In the genomic region with DNA sequence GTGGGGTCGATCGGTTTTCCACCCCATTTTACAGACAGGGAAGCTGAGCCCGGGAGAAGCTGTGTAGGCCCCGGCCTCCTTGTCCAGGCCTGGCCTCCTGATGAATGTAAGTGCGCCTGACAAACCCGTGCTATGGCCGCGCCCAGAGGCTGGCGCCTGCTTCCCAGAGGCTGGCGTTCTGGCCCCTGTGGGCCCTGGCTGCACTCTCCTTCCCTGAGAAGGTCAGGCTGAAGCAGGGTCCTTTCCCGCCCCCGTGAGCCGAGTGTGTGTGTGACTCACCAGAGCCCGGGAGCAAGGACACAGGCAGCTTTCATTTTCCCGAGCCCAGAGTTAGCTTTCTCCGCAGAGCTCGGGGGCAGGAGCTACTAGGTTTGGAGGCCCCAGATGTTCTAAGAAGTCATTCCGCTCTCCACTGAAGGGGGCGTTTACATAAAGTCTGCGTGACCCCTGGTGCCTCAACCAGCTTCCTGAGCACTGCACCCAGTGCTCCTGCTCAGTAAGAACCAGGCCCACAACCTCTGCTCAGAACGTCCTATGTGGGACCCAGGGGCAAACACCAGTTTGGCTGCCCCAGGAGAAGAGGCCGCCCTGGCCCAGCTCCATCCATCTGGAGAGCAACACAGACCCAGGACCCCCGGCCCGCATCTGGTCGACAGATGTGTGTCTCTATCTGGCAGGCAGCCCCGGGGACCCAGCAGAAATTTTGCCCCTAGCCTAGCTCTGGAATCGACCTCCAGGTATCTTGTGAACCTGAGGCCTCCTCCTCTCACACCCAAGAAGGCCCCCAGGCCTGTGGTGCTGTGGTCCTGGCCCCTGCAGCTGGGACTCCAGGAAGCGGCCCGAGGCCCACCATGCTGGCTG, we compare ENCODE assay signal across 1 cellular context.
TF ChIP-seq lines count a peak whose summit lies in the region.

No MANE protein-coding gene starts in this region.

TF ChIP-seq in K562, 482 proteins besides CTCF, POLR2A, EP300 and RAD21:
- TF ChIP-seq EGR1 (conservative IDR thresholded peaks at IDR 0.05) (peak; percentile 40; the same call in 1 of the 2 replicates), ETV5 (CRISPR knock-in tag; IDR thresholded peaks at IDR 0.05; ENCODE audit: low read depth) (no peak), ZFPM2 (CRISPR knock-in tag; IDR thresholded peaks at IDR 0.05) (no peak)
- TF ChIP-seq, protein P1, sequence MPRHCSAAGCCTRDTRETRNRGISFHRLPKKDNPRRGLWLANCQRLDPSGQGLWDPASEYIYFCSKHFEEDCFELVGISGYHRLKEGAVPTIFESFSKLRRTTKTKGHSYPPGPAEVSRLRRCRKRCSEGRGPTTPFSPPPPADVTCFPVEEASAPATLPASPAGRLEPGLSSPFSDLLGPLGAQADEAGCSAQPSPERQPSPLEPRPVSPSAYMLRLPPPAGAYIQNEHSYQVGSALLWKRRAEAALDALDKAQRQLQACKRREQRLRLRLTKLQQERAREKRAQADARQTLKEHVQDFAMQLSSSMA (CRISPR knock-in tag; IDR thresholded peaks at IDR 0.05), result no peak
- TF ChIP-seq, protein P2, sequence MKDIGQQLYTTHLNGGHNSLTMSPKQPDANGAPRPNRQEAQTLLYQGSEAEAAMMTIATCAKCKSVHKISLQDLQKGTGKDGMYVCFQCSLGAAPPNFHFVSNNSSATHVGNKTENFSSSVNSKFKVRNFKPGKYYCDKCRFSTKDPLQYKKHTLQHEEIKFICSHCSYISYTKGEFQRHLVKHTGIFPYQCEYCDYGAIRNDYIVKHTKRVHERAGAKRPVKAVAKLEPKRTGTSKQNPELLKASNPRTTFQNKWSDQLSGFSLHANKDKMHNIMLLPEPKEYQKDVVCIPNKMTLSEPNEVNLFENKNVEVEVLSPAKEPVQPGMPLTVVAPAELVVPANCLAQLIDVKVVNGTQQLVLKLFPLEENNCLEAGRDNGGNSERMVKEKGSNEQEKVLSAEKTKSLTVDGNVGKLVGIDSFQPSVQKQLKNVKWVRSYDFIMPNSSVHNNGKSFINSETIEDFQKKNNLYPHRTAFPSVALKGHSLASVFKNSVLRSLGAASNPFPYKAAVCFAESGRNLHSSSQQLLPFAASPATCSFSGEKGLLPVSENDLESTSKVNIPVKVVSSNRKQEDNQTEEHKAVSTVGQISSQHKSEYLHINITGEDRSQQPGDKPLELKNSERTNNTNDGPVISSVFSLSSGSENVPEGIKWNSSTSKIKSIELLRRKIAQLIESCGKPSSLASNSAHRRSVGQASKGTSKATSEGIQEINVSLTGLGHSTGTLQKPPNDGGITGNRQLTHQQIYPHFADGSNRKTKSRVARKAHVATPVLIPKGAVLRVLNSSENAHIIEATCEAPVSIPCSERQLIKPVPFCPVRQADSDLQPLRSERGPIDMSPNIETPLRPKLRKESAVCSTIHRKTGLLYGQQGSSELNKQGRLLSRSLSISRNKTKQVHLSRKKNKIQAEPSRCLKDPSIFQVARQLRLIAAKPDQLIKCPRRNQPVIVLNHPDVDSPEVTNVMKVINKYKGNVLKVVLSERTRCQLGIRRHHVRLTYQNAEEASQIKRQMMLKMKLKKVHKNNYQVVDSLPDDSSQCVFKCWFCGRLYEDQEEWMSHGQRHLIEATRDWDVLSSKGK (CRISPR knock-in tag; IDR thresholded peaks at IDR 0.05), result no peak
